8 cellular contexts compared by ENCODE assay signal in genomic region chr5:142845402-142845901, GRCh38.
DNase-seq lines count a peak whose midpoint lies in the region; ATAC-seq and TF ChIP-seq lines count a peak whose summit lies in the region.

No MANE protein-coding gene starts in this region.

- no peaks in the 10 kb centered on the region for H3K9me3 Mint-ChIP-seq in CD4-positive, alpha-beta T cell
- no peaks in the 10 kb centered on the region for H3K9me3 Mint-ChIP-seq in GM23338
- no peaks in the 10 kb centered on the region for H3K9me3 Mint-ChIP-seq in immature natural killer cell
- H3K9me3 Mint-ChIP-seq in type B pancreatic cell: no peaks in the 10 kb centered on the region

- peaks cover 61% of the 10 kb centered on the region for H3K4me1 Mint-ChIP-seq in CD4-positive, alpha-beta T cell (ENCODE audit: low read depth)
- peaks cover 55% of the 10 kb centered on the region for H3K4me1 Mint-ChIP-seq in GM23338
- peaks cover 93 to 100% of the 10 kb centered on the region in 2 donors for H3K4me1 Mint-ChIP-seq in immature natural killer cell
- H3K4me1 Mint-ChIP-seq in type B pancreatic cell (ENCODE audit: unreplicated experiment): peaks cover 61% of the 10 kb centered on the region

- peaks cover 17% of the 10 kb centered on the region for H3K9me2 ChIP-seq in GM23338 (ENCODE audit: insufficient read depth)

- peak overlapping the region; percentile 62 for H3K27ac Mint-ChIP-seq in CD4-positive, alpha-beta T cell
- H3K27ac Mint-ChIP-seq in GM23338: peak overlapping the region; percentile 53; the same call in 1 of the 2 replicates
- peak overlapping the region; percentile 58 to 91 (median 86) for H3K27ac Mint-ChIP-seq in immature natural killer cell
- peak overlapping the region; percentile 20 for H3K27ac Mint-ChIP-seq in type B pancreatic cell

- CTCF ChIA-PET in CD4-positive, alpha-beta T cell (lab: Charles Lee): interaction anchor here (0.9 kb wide), 1 partner anchor 132 kb away, joined by 3 read pairs; no protein-coding TSS in a partner anchor

- H3K9me3 ChIP-seq in CD4-positive, alpha-beta T cell (ENCODE audit: control insufficient read depth, low read length): no peaks in the 10 kb centered on the region

- peaks cover 53% of the 10 kb centered on the region for H3K4me1 ChIP-seq in GM23338 (ENCODE audit: insufficient read depth)

- intact Hi-C loops in CD4-positive, alpha-beta T cell (cut with DNase I, micrococcal nuclease): no loop called here

- H4K20me1 ChIP-seq in GM23338 (replicated peaks; ENCODE audit: insufficient read depth): peaks cover 6% of the 10 kb centered on the region; the same call in 1 of the 2 replicates

- no peak for DNase-seq in CD4-positive, alpha-beta T cell
- DNase-seq in GM23338 (ENCODE audit: low spot score) (no peak), SHP77 treated with DMSO at 0.1 percent for 48 hours (lab: John Stamatoyannopoulos, UW) (peak; percentile 54), immature natural killer cell (peak; percentile 34 to 46 (median 46)), type B pancreatic cell (ENCODE audit: extremely low spot score, unreplicated experiment) (no peak), DMS79 (lab: John Stamatoyannopoulos, UW) (no peak)
- no peak for DNase-seq in activated CD8-positive, alpha-beta memory T cell treated with anti-CD3 and anti-CD28 coated beads for 24 hours

- no peaks in the 10 kb centered on the region for H3K27me3 Mint-ChIP-seq in CD4-positive, alpha-beta T cell
- peaks cover 14% of the 10 kb centered on the region for H3K27me3 Mint-ChIP-seq in GM23338 (ENCODE audit: insufficient read depth, low read depth, poor library complexity)
- H3K27me3 Mint-ChIP-seq in immature natural killer cell (ENCODE audit: low read depth in 3 of 3): peaks cover 0 to 3% (median 2%) of the 10 kb centered on the region in 3 donors
- no peaks in the 10 kb centered on the region for H3K27me3 Mint-ChIP-seq in type B pancreatic cell

- H3K27ac ChIP-seq in CD4-positive, alpha-beta T cell (ENCODE audit: low read depth, low read length): no peak overlapping the region
- H3K27ac ChIP-seq in GM23338 (ENCODE audit: low read depth): peak overlapping the region; percentile 78

- H3K4me3 Mint-ChIP-seq in CD4-positive, alpha-beta T cell: peak overlapping the region; percentile 1
- H3K4me3 Mint-ChIP-seq in GM23338 (no peak overlapping the region), immature natural killer cell (peak overlapping the region; percentile 63 to 81 (median 65)), type B pancreatic cell (no peak overlapping the region)

- H3K4me2 ChIP-seq in GM23338: no peak overlapping the region

- POLR2A ChIA-PET in CD4-positive, alpha-beta T cell (lab: Charles Lee): interaction anchor here (1.3 to 3.1 kb wide), 2 partner anchors 47 to 76 kb away, joined by 3 to 12 read pairs; partner anchors contain the start of gene ARHGAP26

- H2AFZ ChIP-seq in GM23338: no peak overlapping the region

- no peaks in the 10 kb centered on the region for H3K36me3 Mint-ChIP-seq in CD4-positive, alpha-beta T cell (ENCODE audit: low read depth)
- H3K36me3 Mint-ChIP-seq in GM23338 (ENCODE audit: low read depth): no peaks in the 10 kb centered on the region
- H3K36me3 Mint-ChIP-seq in immature natural killer cell: no peaks in the 10 kb centered on the region
- no peaks in the 10 kb centered on the region for H3K36me3 Mint-ChIP-seq in type B pancreatic cell

- no peak for ATAC-seq in CD4-positive, alpha-beta T cell (ENCODE audit: poor library complexity)
- ATAC-seq in GM23338 (no peak), GM18520 (IDR thresholded peaks at IDR 0.05; ENCODE audit: unreplicated experiment) (no peak)

- H3K27me3 ChIP-seq in CD4-positive, alpha-beta T cell (ENCODE audit: control insufficient read depth, insufficient read depth, low read length): no peaks in the 10 kb centered on the region
- H3K27me3 ChIP-seq in GM23338 (ENCODE audit: insufficient read depth): no peaks in the 10 kb centered on the region

- peaks cover 29% of the 10 kb centered on the region for H3K79me2 ChIP-seq in GM23338 (replicated peaks; ENCODE audit: insufficient read depth)

- H3K4me3 ChIP-seq in GM23338: no peak overlapping the region

- H3F3A ChIP-seq in GM23338 (replicated peaks; ENCODE audit: low read depth): no peaks in the 10 kb centered on the region

- TF ChIP-seq CTCF in CD4-positive, alpha-beta T cell (IDR thresholded peaks at IDR 0.05): no peak
- TF ChIP-seq CTCF in GM23338 (conservative IDR thresholded peaks at IDR 0.05; ENCODE audit: low read depth in 2 of 2) (no peak), type B pancreatic cell (conservative IDR thresholded peaks at IDR 0.05) (no peak)

- H3K36me3 ChIP-seq in GM23338 (ENCODE audit: insufficient read depth): no peaks in the 10 kb centered on the region

TF ChIP-seq in GM23338, 12 proteins besides CTCF, POLR2A, EP300 and RAD21:
- no peak for TF ChIP-seq ZNF114 (CRISPR knock-in tag; IDR thresholded peaks at IDR 0.05)
- no peak for TF ChIP-seq STAT1 (IDR thresholded peaks at IDR 0.05; ENCODE audit: unreplicated experiment)
- TF ChIP-seq JUNB (IDR thresholded peaks at IDR 0.05; ENCODE audit: unreplicated experiment): no peak
TF ChIP-seq in GM23338: peak in this region for 0.

Comparison
In these comparisons a context has a peak if more than half of its experiments do, and no peak if none do; other contexts are left out.
1. DNase-seq: peak in SHP77 treated with DMSO at 0.1 percent for 48 hours (single experiment) and immature natural killer cell (3 of 3); none in CD4-positive, alpha-beta T cell (0 of 10), GM23338 (single experiment), type B pancreatic cell (single experiment), DMS79 (single experiment) and activated CD8-positive, alpha-beta memory T cell treated with anti-CD3 and anti-CD28 coated beads for 24 hours (single experiment).
2. H3K27ac Mint-ChIP-seq: peak in every context shown above with its lines; median percentile 86 in immature natural killer cell; 62 in CD4-positive, alpha-beta T cell; 53 in GM23338; 20 in type B pancreatic cell.
3. H3K4me3 Mint-ChIP-seq: peak in CD4-positive, alpha-beta T cell (single experiment) and immature natural killer cell (5 of 5); none in GM23338 (single experiment) and type B pancreatic cell (single experiment).